18 cellular contexts compared by ENCODE assay signal in the genomic region with DNA sequence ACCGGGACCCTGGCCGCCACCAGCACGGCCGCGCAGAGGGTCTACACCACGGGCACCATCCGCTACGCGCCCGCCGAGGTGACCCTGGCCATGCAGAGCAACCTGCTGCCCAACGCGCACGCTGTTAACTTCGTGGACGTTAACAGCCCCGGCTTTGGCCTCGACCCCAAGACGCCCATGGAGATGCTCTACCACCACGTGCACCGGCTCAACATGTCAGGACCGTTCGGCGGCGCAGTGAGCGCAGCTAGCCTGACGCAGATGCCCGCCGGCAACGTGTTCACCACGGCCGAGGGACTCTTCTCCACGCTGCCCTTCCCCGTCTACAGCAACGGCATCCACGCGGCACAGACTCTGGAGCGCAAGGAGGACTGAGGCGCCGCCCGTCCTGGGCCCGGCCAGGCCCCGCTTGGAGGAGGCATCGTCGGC.
"Had no signal": no experiment of that assay in that cellular context is flagged by ENCODE, and none has a peak within 500 bp of the region (broad histone marks: within the 10 kb centered on the region; RNA-seq: fewer than 3 reads in every experiment).

No MANE protein-coding gene starts in this region.

- DNase-seq: activated CD8-positive, alpha-beta memory T cell treated with anti-CD3 and anti-CD28 coated beads for 24 hours; activated gamma-delta T cell; activated T-cell treated with anti-CD3 and anti-CD28 coated beads, Interleukin-2, amount 50 U/mL, for 72 hours; effector CD8-positive, alpha-beta T cell; esophagus squamous epithelium; midbrain; nephron progenitor cell; occipital lobe; stimulated activated CD4-positive, alpha-beta T cell treated with anti-CD3 and anti-CD28 coated beads, Interleukin-4, amount 100 ng/mL, for 24 hours; stimulated activated naive B cell treated with anti-CD40 and anti-IgM and Interleukin-4, amounts not matched to agents 10 μg/mL and 1 μg/mL and 100 μg/mL, for 72 hours; T1000; thyroid gland; uterus had no signal

- ATAC-seq: activated T-cell treated with anti-CD3 and anti-CD28 coated beads, Interleukin-2, amount 50 U/mL, for 72 hours; stimulated activated naive B cell treated with anti-CD40 and anti-IgM and Interleukin-4, amounts not matched to agents 10 μg/mL and 1 μg/mL and 100 μg/mL, for 72 hours had no signal

- H3K27me3 ChIP-seq: ascending aorta, thyroid gland, uterus had no signal

- H3K9ac ChIP-seq: SK-N-SH had no signal

- H3K4me1 ChIP-seq: ascending aorta, thyroid gland, uterus had no signal

- H3K9me3 ChIP-seq: ascending aorta, esophagus squamous epithelium, SK-N-SH, thyroid gland, uterus had no signal

- H3K4me3 Mint-ChIP-seq: dendritic cell treated with granulocyte-macrophage colony-stimulating factor and Interleukin-4, amounts not matched to agents 40 ng/mL and 50 ng/mL, for 4 days; nephron progenitor cell; stimulated activated naive B cell treated with anti-CD40 and anti-IgM and Interleukin-4, amounts not matched to agents 10 μg/mL and 1 μg/mL and 100 μg/mL, for 72 hours had no signal

- H3K4me2 ChIP-seq: SK-N-SH had no signal

- H3K27ac Mint-ChIP-seq: activated naive CD4-positive, alpha-beta T cell treated with anti-CD3 and anti-CD28 coated beads, Interleukin-2, amount 50 U/mL, for 24 hours; activated T-cell treated with anti-CD3 and anti-CD28 coated beads, Interleukin-2, amount 50 U/mL, for 72 hours; dendritic cell treated with granulocyte-macrophage colony-stimulating factor and Interleukin-4, amounts not matched to agents 40 ng/mL and 50 ng/mL, for 4 days; stimulated activated naive B cell treated with anti-CD40 and anti-IgM and Interleukin-4, amounts not matched to agents 10 μg/mL and 1 μg/mL and 100 μg/mL, for 72 hours had no signal

- H3K27ac ChIP-seq: ascending aorta, esophagus squamous epithelium, skin epidermis, thyroid gland, uterus had no signal

- H3K9me3 Mint-ChIP-seq: activated naive CD4-positive, alpha-beta T cell treated with anti-CD3 and anti-CD28 coated beads, Interleukin-2, amount 50 U/mL, for 24 hours; dendritic cell treated with granulocyte-macrophage colony-stimulating factor and Interleukin-4, amounts not matched to agents 40 ng/mL and 50 ng/mL, for 4 days had no signal
